In the genomic region with DNA sequence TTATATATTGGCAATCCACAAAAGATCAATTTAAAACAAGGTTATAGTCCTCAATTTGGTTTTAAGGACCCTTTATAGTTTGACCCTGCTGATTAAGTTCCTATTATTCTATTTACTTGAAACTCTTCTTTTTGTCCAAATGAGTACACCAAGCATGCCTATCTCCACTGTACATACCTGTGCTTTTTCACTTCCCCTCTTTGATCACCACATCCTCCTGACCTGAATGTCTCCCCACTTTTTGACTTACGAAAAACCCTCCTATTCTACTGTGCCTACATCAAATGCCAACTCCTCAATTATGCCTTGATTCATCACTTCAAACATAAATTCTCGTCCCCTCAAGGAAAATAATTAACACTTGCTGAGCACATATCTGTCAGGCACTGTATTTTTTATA, we compare ENCODE assay signal across 24 cellular contexts.
DNase-seq lines count a peak whose midpoint lies in the region; ATAC-seq, FAIRE-seq and TF ChIP-seq lines count a peak whose summit lies in the region.
"Had no signal": no experiment of that assay in that cellular context is flagged by ENCODE, and none has a peak within 500 bp of the region (broad histone marks: within the 10 kb centered on the region; RNA-seq: fewer than 3 reads in every experiment).

No MANE protein-coding gene starts in this region.

- no peak overlapping the region for H3K27ac ChIP-seq in esophagus squamous epithelium
- H3K27ac ChIP-seq: BLaER1 treated with 17β-estradiol and CSF1 and Interleukin-3, amounts not matched to agents 10 nM and 100 nM; gastrocnemius medialis had no signal

- DNase-seq in GM12891 (ENCODE audit: insufficient read length, low spot score) (no peak), NOMO-1 (lab: John Stamatoyannopoulos, UW; ENCODE audit: unreplicated experiment in 2 of 2) (no peak), esophagus squamous epithelium (lab: John Stamatoyannopoulos, UW) (no peak), Right ventricle myocardium superior (no peak), Kasumi-1 (lab: John Stamatoyannopoulos, UW) (no peak)
- DNase-seq: 8988T; activated CD4-positive, CD25-positive, alpha-beta regulatory T cell treated with anti-CD3 and anti-CD28 coated beads, Interleukin-2, amount 50 U/mL, for 72 hours; activated naive CD4-positive, alpha-beta T cell treated with anti-CD3 and anti-CD28 coated beads for 36 hours; gastrocnemius medialis; H9; NCI-H1105 treated with DMSO at 0.1 percent for 48 hours; posterior cingulate gyrus; T-helper 17 cell; trophoblast cell had no signal

- FAIRE-seq in GM12891 (lab: Jason Lieb, UNC), result no peak
- FAIRE-seq: astrocyte, colon, endothelial cell of umbilical vein had no signal

- ATAC-seq in GM19351 (IDR thresholded peaks at IDR 0.05; ENCODE audit: unreplicated experiment), result peak; percentile 84
- ATAC-seq in HG02852 (IDR thresholded peaks at IDR 0.05; ENCODE audit: unreplicated experiment), result peak; percentile 67
- ATAC-seq in HG03354 (IDR thresholded peaks at IDR 0.05; ENCODE audit: poor library complexity, severe bottlenecking, unreplicated experiment), result peak; percentile 85
- ATAC-seq in Right ventricle myocardium superior (ENCODE audit: poor library complexity), result no peak
- ATAC-seq: gastrocnemius medialis; Right ventricle myocardium inferior; stimulated activated memory B cell treated with anti-CD40 and anti-IgM and Interleukin-4, amounts not matched to agents 10 μg/mL and 1 μg/mL and 100 μg/mL, for 72 hours; T-helper 17 cell had no signal

- H3K27me3 ChIP-seq in esophagus squamous epithelium, result no peaks in the 10 kb centered on the region
- H3K27me3 ChIP-seq: BLaER1 treated with 17β-estradiol and CSF1 and Interleukin-3, amounts not matched to agents 10 nM and 100 nM; gastrocnemius medialis had no signal

- no peak overlapping the region for H3K4me3 ChIP-seq in esophagus squamous epithelium
- H3K4me3 ChIP-seq: BLaER1 treated with 17β-estradiol and CSF1 and Interleukin-3, amounts not matched to agents 10 nM and 100 nM; gastrocnemius medialis; smooth muscle cell had no signal

- TF ChIP-seq POLR2A in GM12891 (IDR thresholded peaks at IDR 0.05; ENCODE audit: low read depth, low read length) (no peak), esophagus squamous epithelium (IDR thresholded peaks at IDR 0.05) (no peak)

- H3K4me1 ChIP-seq in esophagus squamous epithelium, result no peaks in the 10 kb centered on the region

- no peaks in the 10 kb centered on the region for H3K36me3 ChIP-seq in esophagus squamous epithelium
- H3K36me3 ChIP-seq: BLaER1 treated with 17β-estradiol and CSF1 and Interleukin-3, amounts not matched to agents 10 nM and 100 nM; gastrocnemius medialis had no signal

- no peak for TF ChIP-seq CTCF in esophagus squamous epithelium (IDR thresholded peaks at IDR 0.05)

- WGBS in esophagus squamous epithelium, 2 donors, result 63 to 90% methylated on average over 2 of the region's 2 CpGs

- no peaks in the 10 kb centered on the region for H3K9me3 ChIP-seq in esophagus squamous epithelium
- H3K9me3 ChIP-seq: gastrocnemius medialis had no signal

- intact Hi-C loops in esophagus squamous epithelium (cut with DNase I) (no loop called here), Right ventricle myocardium superior (cut with DNase I) (no loop called here)

TF ChIP-seq in GM12891, 5 proteins besides CTCF, POLR2A, EP300 and RAD21:
- TF ChIP-seq TAF1 (IDR thresholded peaks at IDR 0.05; ENCODE audit: low read depth, low read length) (no peak), SPI1 (IDR thresholded peaks at IDR 0.05; ENCODE audit: low read depth, low read length) (peak; percentile 91)
